ENCODE assay signal across 8 cellular contexts in genomic region chr9:128787583-128788156, GRCh38. TPM values are rescaled to one million over a fixed set of nuclear protein-coding genes. Genes with fewer than 3 reads are reported as not detected.
DNase-seq lines count a peak whose midpoint lies in the region; ATAC-seq and TF ChIP-seq lines count a peak whose summit lies in the region.

No MANE protein-coding gene starts in this region.

- peak overlapping the region; percentile 96 for H3K4me2 ChIP-seq in BLaER1
- H3K4me2 ChIP-seq in mammary epithelial cell (ENCODE audit: insufficient read depth, low read depth, low read length): peak overlapping the region; percentile 89

- H3K36me3 ChIP-seq in BLaER1 (peaks cover 44% of the 10 kb centered on the region), mammary epithelial cell (ENCODE audit: insufficient read depth, low read length) (peaks cover 5% of the 10 kb centered on the region), right lobe of liver (peaks cover 0 to 22% (median 2%) of the 10 kb centered on the region in 4 donors), tibial artery (peaks cover 18 to 37% (median 19%) of the 10 kb centered on the region in 3 donors)

- peak; percentile 10 for DNase-seq in LHCN-M2 (ENCODE audit: low read depth)
- peak; percentile 5 for DNase-seq in mammary epithelial cell
- no peak for DNase-seq in right lobe of liver
- DNase-seq in tibial artery: no peak
- no peak for DNase-seq in A172 (ENCODE audit: low spot score)
- DNase-seq in NCI-H2029 (lab: John Stamatoyannopoulos, UW): no peak

- peak overlapping the region; percentile 85 for H2AFZ ChIP-seq in mammary epithelial cell (ENCODE audit: low read depth, low read length)

- H3K27me3 ChIP-seq in BLaER1 (no peaks in the 10 kb centered on the region), mammary epithelial cell (ENCODE audit: insufficient read depth, low read length) (no peaks in the 10 kb centered on the region), right lobe of liver (no peaks in the 10 kb centered on the region), tibial artery (no peaks in the 10 kb centered on the region)

- no peak for TF ChIP-seq POLR2A in right lobe of liver (IDR thresholded peaks at IDR 0.05)

- no peak for TF ChIP-seq CTCF in mammary epithelial cell (conservative IDR thresholded peaks at IDR 0.05 in 1 of 2, IDR thresholded peaks at IDR 0.05 in 1 of 2; ENCODE audit: extremely low read depth in 1 of 2, insufficient read depth in 1 of 2, low read depth in 1 of 2, low read length in 2 of 2)
- no peak for TF ChIP-seq CTCF in right lobe of liver (IDR thresholded peaks at IDR 0.05)
- no peak for TF ChIP-seq CTCF in tibial artery (IDR thresholded peaks at IDR 0.05)

- in situ Hi-C loops in mammary epithelial cell (cut with MboI; ENCODE audit: low sequenced_read_pairs in 2 of 2): no loop called here

- ATAC-seq in right lobe of liver (peak; percentile 21 to 49 (median 30)), HG02678 (IDR thresholded peaks at IDR 0.05; ENCODE audit: unreplicated experiment) (no peak)

- CTCF ChIA-PET in mammary epithelial cell (lab: Charles Lee; ENCODE audit: low non-redundant PET): no interaction called here

- dilution Hi-C loops in mammary epithelial cell (cut with HindIII; ENCODE audit: low sequenced_read_pairs): no loop called here

- peak overlapping the region; percentile 90 for H3K9ac ChIP-seq in BLaER1
- peak overlapping the region; percentile 65 for H3K9ac ChIP-seq in mammary epithelial cell (ENCODE audit: insufficient read depth, low read length)

- peaks cover 19% of the 10 kb centered on the region for H3K79me2 ChIP-seq in mammary epithelial cell (ENCODE audit: insufficient read depth, low read length)

- H3K27ac ChIP-seq in BLaER1 (peak overlapping the region; percentile 80), mammary epithelial cell (ENCODE audit: insufficient read depth, low read depth, low read length) (no peak overlapping the region), right lobe of liver (peak overlapping the region; percentile 65 to 84 (median 66)), tibial artery (peak overlapping the region; percentile 76 to 80)

- H3K4me3 ChIP-seq in BLaER1: peak overlapping the region; percentile 95
- peak overlapping the region; percentile 78 to 100 (median 96) for H3K4me3 ChIP-seq in mammary epithelial cell (replicated peaks in 1 of 3; ENCODE audit: insufficient read depth in 1 of 3, low read depth in 2 of 3, low read length in 3 of 3)
- H3K4me3 ChIP-seq in right lobe of liver: peak overlapping the region; percentile 82 to 100 (median 99)
- peak overlapping the region; percentile 68 to 70 for H3K4me3 ChIP-seq in tibial artery

- 4% methylated on average over 6 of the region's 8 CpGs for WGBS in mammary epithelial cell (ENCODE audit: low coverage, missing lambda C conversion rate)
- WGBS in right lobe of liver (ENCODE audit: insufficient coverage, low coverage, low lambda C conversion rate, missing lambda C conversion rate): 0% methylated on average over 8 of the region's 8 CpGs

- BruUV-seq in mammary epithelial cell (replicated peaks; lab: Mats Ljungman, UMichigan): no TSS peak

- H3K4me1 ChIP-seq in BLaER1: peaks cover 37% of the 10 kb centered on the region
- H3K4me1 ChIP-seq in mammary epithelial cell (ENCODE audit: insufficient read depth, low read length): peaks cover 6% of the 10 kb centered on the region
- H3K4me1 ChIP-seq in right lobe of liver: peaks cover 0 to 16% (median 2%) of the 10 kb centered on the region in 4 donors
- H3K4me1 ChIP-seq in tibial artery: peaks cover 6 to 18% (median 12%) of the 10 kb centered on the region in 4 donors

- intact Hi-C loops in mammary epithelial cell (cut with micrococcal nuclease) (loop anchor here (1.0 to 10.0 kb wide), 3 partner anchors 15 to 153 kb away; no protein-coding TSS in a partner anchor), right lobe of liver (cut with DNase I) (no loop called here), tibial artery (cut with DNase I; ENCODE audit: low total_unique reads) (loop anchor here (2.0 kb wide), 1 partner anchor 15 kb away; no protein-coding TSS in a partner anchor)

- H4K20me1 ChIP-seq in BLaER1 (peaks cover 18% of the 10 kb centered on the region; the same call in 1 of the 2 replicates), mammary epithelial cell (ENCODE audit: insufficient read depth, low read length) (no peaks in the 10 kb centered on the region)

- H3K9me3 ChIP-seq in BLaER1 (no peaks in the 10 kb centered on the region), mammary epithelial cell (replicated peaks; ENCODE audit: insufficient read depth, low read length) (no peaks in the 10 kb centered on the region), right lobe of liver (no peaks in the 10 kb centered on the region), tibial artery (no peaks in the 10 kb centered on the region)

RNA-seq across cellular contexts. Expression of gene TBC1D13, which starts 0.6 kb away (rescaled TPM):
- total RNA-seq in LHCN-M2 (2014; rRNA removed) (17.6 and 28.1 TPM in 2 replicates), mammary epithelial cell (10 to 100 TPM; 18.0 to 18.5 TPM), right lobe of liver (10 to 100 TPM in 4 of 6 experiments, 1 to 10 TPM in 2; 7.3 to 16.0 (median 12.6) TPM)
- 22.5 TPM for polyA plus RNA-seq in LHCN-M2 (2012)
- polyA plus RNA-seq in mammary epithelial cell: 17.3 TPM
- polyA minus RNA-seq in mammary epithelial cell: 34.9 TPM
- total RNA-seq in A172 (2014; rRNA removed; shearing (Covaris generic)): 41.9 and 43.6 TPM in 2 replicates

RNA-seq across cellular contexts. Expression of gene ZER1, which starts 15.9 kb away (rescaled TPM):
- total RNA-seq in LHCN-M2 (2014; rRNA removed): 24.2 and 24.5 TPM in 2 replicates
- 21.0 TPM for polyA plus RNA-seq in LHCN-M2 (2012)
- total RNA-seq in mammary epithelial cell: 10 to 100 TPM; 27.3 to 29.2 TPM
- polyA plus RNA-seq in mammary epithelial cell: 17.8 TPM
- 90.1 TPM for polyA minus RNA-seq in mammary epithelial cell
- 10 to 100 TPM; 13.4 to 21.8 (median 16.0) TPM for total RNA-seq in right lobe of liver
- 14.8 and 29.1 TPM in 2 replicates for total RNA-seq in A172 (2014; rRNA removed; shearing (Covaris generic))

RNA-seq across cellular contexts. Expression of gene ENDOG, which starts 30.6 kb away (rescaled TPM):
- total RNA-seq in LHCN-M2 (2014; rRNA removed) (30.5 and 48.3 TPM in 2 replicates), mammary epithelial cell (10 to 100 TPM; 30.8 to 40.3 TPM), right lobe of liver (10 to 100 TPM; 22.4 to 50.1 (median 41.0) TPM)
- 24.4 TPM for polyA plus RNA-seq in LHCN-M2 (2012)
- 26.5 TPM for polyA plus RNA-seq in mammary epithelial cell
- polyA minus RNA-seq in mammary epithelial cell: 19.2 TPM
- 57.8 and 65.3 TPM in 2 replicates for total RNA-seq in A172 (2014; rRNA removed; shearing (Covaris generic))

RNA-seq across cellular contexts. Expression of gene SPOUT1, which starts 41.9 kb away (rescaled TPM):
- total RNA-seq in LHCN-M2 (2014; rRNA removed) (29.9 and 32.1 TPM in 2 replicates), mammary epithelial cell (10 to 100 TPM; 26.8 to 44.7 TPM), right lobe of liver (10 to 100 TPM; 14.5 to 37.8 (median 24.5) TPM)
- polyA plus RNA-seq in LHCN-M2 (2012): 28.3 TPM
- 33.3 TPM for polyA plus RNA-seq in mammary epithelial cell
- 17.0 TPM for polyA minus RNA-seq in mammary epithelial cell
- total RNA-seq in A172 (2014; rRNA removed; shearing (Covaris generic)): 28.0 and 36.4 TPM in 2 replicates

Comparison
In these comparisons a context has a peak if more than half of its experiments do, and no peak if none do; other contexts are left out.
1. DNase-seq: peak in LHCN-M2 (single experiment) and mammary epithelial cell (single experiment); none in right lobe of liver (0 of 3), tibial artery (0 of 2), A172 (single experiment) and NCI-H2029 (single experiment).
2. intact Hi-C loops: an anchor here in mammary epithelial cell (1.0 to 10.0 kb wide) and tibial artery (2.0 kb wide); none called in right lobe of liver.
3. Peak in every context shown above with its lines, with median percentiles within 50 percentile points of each other: H3K4me3 ChIP-seq.